12 cellular contexts compared by ENCODE assay signal in the genomic region with DNA sequence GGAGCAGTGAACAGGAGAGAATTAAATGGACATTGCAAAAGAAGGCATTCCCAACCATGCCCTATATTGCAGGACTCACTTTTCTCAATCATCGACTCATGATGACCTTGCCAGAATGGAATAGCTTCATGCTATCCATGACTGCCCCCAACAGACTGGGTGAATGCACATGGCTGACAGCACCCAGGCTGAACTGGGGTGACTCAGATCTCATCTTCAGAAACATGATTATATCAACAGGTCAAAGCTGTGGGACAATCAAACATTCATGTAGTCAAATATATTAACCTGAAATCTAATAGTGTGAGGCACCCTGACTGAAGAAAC. TPM values are rescaled to one million over a fixed set of nuclear protein-coding genes. Genes with fewer than 3 reads are reported as not detected.
A peak's percentile ranks its signal among the peaks of the same experiment; 100 is the strongest.
DNase-seq lines count a peak whose midpoint lies in the region; ATAC-seq and TF ChIP-seq lines count a peak whose summit lies in the region.
"Had no signal": no experiment of that assay in that cellular context is flagged by ENCODE, and none has a peak within 500 bp of the region (broad histone marks: within the 10 kb centered on the region; RNA-seq: fewer than 3 reads in every experiment).

No MANE protein-coding gene starts in this region.

- no peak overlapping the region for H3K27ac Mint-ChIP-seq in activated naive CD8-positive, alpha-beta T cell treated with anti-CD3 and anti-CD28 coated beads, Interleukin-2, amount 50 U/mL, for 24 hours
- H3K27ac Mint-ChIP-seq: activated CD4-positive, alpha-beta T cell treated with anti-CD3 and anti-CD28 coated beads, Interleukin-2, amount 10 ng/mL, durations not matched to agents 24 days and 14 days had no signal

- no peak overlapping the region for H3K4me3 Mint-ChIP-seq in activated naive CD8-positive, alpha-beta T cell treated with anti-CD3 and anti-CD28 coated beads, Interleukin-2, amount 50 U/mL, for 24 hours
- H3K4me3 Mint-ChIP-seq: activated CD4-positive, alpha-beta T cell treated with anti-CD3 and anti-CD28 coated beads, Interleukin-2, amount 10 ng/mL, durations not matched to agents 24 days and 14 days; IgD-negative memory B cell had no signal

- H3K36me3 Mint-ChIP-seq in activated naive CD8-positive, alpha-beta T cell treated with anti-CD3 and anti-CD28 coated beads, Interleukin-2, amount 50 U/mL, for 24 hours (ENCODE audit: low read depth) = no peaks in the 10 kb centered on the region
- H3K36me3 Mint-ChIP-seq: IgD-negative memory B cell had no signal

- no peaks in the 10 kb centered on the region for H3K27me3 ChIP-seq in uterus

- TF ChIP-seq CTCF in GM12865 (IDR thresholded peaks at IDR 0.05; ENCODE audit: insufficient read depth, low read depth, low read length, missing control alignments) (no peak), uterus (IDR thresholded peaks at IDR 0.05) (no peak)

- TF ChIP-seq POLR2A in uterus (IDR thresholded peaks at IDR 0.05) = no peak

- DNase-seq in GM12865 (ENCODE audit: low read depth) (peak; percentile 20), cerebellar cortex (ENCODE audit: low spot score) (peak; percentile 6), uterus (no peak), Kasumi-1 (lab: John Stamatoyannopoulos, UW) (no peak), NCI-H82 (lab: John Stamatoyannopoulos, UW) (no peak)
- no peak for DNase-seq in activated naive CD8-positive, alpha-beta T cell treated with anti-CD3 and anti-CD28 coated beads, Interleukin-2, amount 50 U/mL, for 24 hours
- DNase-seq: activated CD4-positive, alpha-beta T cell treated with anti-CD3 and anti-CD28 coated beads, Interleukin-2, amount 10 ng/mL, durations not matched to agents 24 days and 14 days; activated naive CD4-positive, alpha-beta T cell; C1 segment of cervical spinal cord had no signal

- intact Hi-C loops in uterus (cut with DNase I; ENCODE audit: low total_unique reads) = no loop called here

- H3K4me1 Mint-ChIP-seq in activated naive CD8-positive, alpha-beta T cell treated with anti-CD3 and anti-CD28 coated beads, Interleukin-2, amount 50 U/mL, for 24 hours = peaks cover 17% of the 10 kb centered on the region

- H3K36me3 ChIP-seq in uterus = no peaks in the 10 kb centered on the region

- H3K9me3 Mint-ChIP-seq in activated naive CD8-positive, alpha-beta T cell treated with anti-CD3 and anti-CD28 coated beads, Interleukin-2, amount 50 U/mL, for 24 hours = no peaks in the 10 kb centered on the region
- H3K9me3 Mint-ChIP-seq: activated CD4-positive, alpha-beta T cell treated with anti-CD3 and anti-CD28 coated beads, Interleukin-2, amount 10 ng/mL, durations not matched to agents 24 days and 14 days; IgD-negative memory B cell had no signal

- ATAC-seq in GM21529 (IDR thresholded peaks at IDR 0.05; ENCODE audit: unreplicated experiment) = peak; percentile 41
- ATAC-seq in HG03457 (IDR thresholded peaks at IDR 0.05; ENCODE audit: unreplicated experiment) = peak; percentile 48
- no peak for ATAC-seq in activated naive CD8-positive, alpha-beta T cell treated with anti-CD3 and anti-CD28 coated beads, Interleukin-2, amount 50 U/mL, for 24 hours

- H3K9me3 ChIP-seq in uterus = no peaks in the 10 kb centered on the region

- H3K4me1 ChIP-seq in uterus = no peaks in the 10 kb centered on the region

- no peak overlapping the region for H3K27ac ChIP-seq in uterus

- H3K4me3 ChIP-seq in GM12865 (ENCODE audit: low read depth, low read length) (no peak overlapping the region), uterus (no peak overlapping the region)

- H3K27me3 Mint-ChIP-seq in activated naive CD8-positive, alpha-beta T cell treated with anti-CD3 and anti-CD28 coated beads, Interleukin-2, amount 50 U/mL, for 24 hours = no peaks in the 10 kb centered on the region
- H3K27me3 Mint-ChIP-seq: IgD-negative memory B cell had no signal

RNA-seq across cellular contexts. Expression of a gene that starts 34.7 kb away (rescaled TPM):
- 10 to 100 TPM; 15.6 to 94.6 (median 29.7) TPM for total RNA-seq in uterus

Comparison
In these comparisons a context has a peak if more than half of its experiments do, and no peak if none do; other contexts are left out.
1. DNase-seq: peak in GM12865 (single experiment) and cerebellar cortex (single experiment); none in uterus (0 of 2), activated naive CD8-positive, alpha-beta T cell treated with anti-CD3 and anti-CD28 coated beads, Interleukin-2, amount 50 U/mL, for 24 hours (single experiment), Kasumi-1 (0 of 2) and NCI-H82 (single experiment).